Comparison of ENCODE assay signal across 14 cellular contexts in the genomic region with DNA sequence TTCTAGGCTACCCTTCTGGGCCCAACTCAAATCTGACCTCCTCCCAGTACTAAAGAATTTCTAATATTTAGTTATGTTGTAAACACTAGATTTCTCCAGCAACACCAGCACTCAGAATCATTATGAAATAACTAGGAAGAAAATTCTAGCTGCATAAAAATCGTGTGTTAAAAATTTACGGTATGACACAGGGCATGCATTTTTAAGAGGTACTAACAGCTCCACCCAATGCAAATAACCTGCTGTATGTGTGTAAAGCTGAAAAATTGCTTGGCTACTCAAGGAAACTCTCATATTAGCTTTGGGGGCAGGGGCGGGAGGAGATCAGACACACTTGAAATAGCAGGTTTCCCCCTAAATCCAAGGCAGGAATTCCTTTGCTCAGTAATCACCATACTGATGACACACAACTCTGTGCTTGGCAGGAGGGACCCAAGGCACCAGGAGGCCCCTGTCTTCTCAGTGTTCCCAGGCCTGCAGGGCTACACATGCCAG. TPM values are rescaled to one million over a fixed set of nuclear protein-coding genes. Genes with fewer than 3 reads are reported as not detected.
A peak's percentile ranks its signal among the peaks of the same experiment; 100 is the strongest.
DNase-seq lines count a peak whose midpoint lies in the region; ATAC-seq and TF ChIP-seq lines count a peak whose summit lies in the region.
"Had no signal": no experiment of that assay in that cellular context is flagged by ENCODE, and none has a peak within 500 bp of the region (broad histone marks: within the 10 kb centered on the region; RNA-seq: fewer than 3 reads in every experiment).

No MANE protein-coding gene starts in this region.

- ATAC-seq in GM21515 (IDR thresholded peaks at IDR 0.05; ENCODE audit: unreplicated experiment) (no peak), HG03354 (IDR thresholded peaks at IDR 0.05; ENCODE audit: poor library complexity, severe bottlenecking, unreplicated experiment) (no peak)

- H3K9me3 ChIP-seq in SK-N-SH (no peaks in the 10 kb centered on the region), smooth muscle cell (replicated peaks; ENCODE audit: low read depth) (no peaks in the 10 kb centered on the region)
- H3K9me3 ChIP-seq: testis had no signal

- CTCF ChIA-PET in SK-N-SH (lab: Yijun Ruan, JAX): no interaction called here

- peaks cover 70% of the 10 kb centered on the region; the same call in 1 of the 2 replicates for H3K79me2 ChIP-seq in SK-N-SH (ENCODE audit: insufficient read depth)
- H3K79me2 ChIP-seq in smooth muscle cell (ENCODE audit: low read depth): peaks cover 96% of the 10 kb centered on the region

- 80% methylated on average over 3 of the region's 3 CpGs for WGBS in SK-N-SH (ENCODE audit: low lambda C conversion rate)
- WGBS in smooth muscle cell (ENCODE audit: low lambda C conversion rate): 61% methylated on average over 3 of the region's 3 CpGs

- H3K27me3 ChIP-seq in SK-N-SH (ENCODE audit: insufficient read depth) (no peaks in the 10 kb centered on the region), smooth muscle cell (ENCODE audit: low read depth) (no peaks in the 10 kb centered on the region)
- H3K27me3 ChIP-seq: testis had no signal

- H2AFZ ChIP-seq in SK-N-SH (ENCODE audit: low read depth) (no peak overlapping the region), smooth muscle cell (ENCODE audit: low read depth) (no peak overlapping the region)

- no peak overlapping the region for H3K4me3 ChIP-seq in SK-N-SH (ENCODE audit: low read depth in 2 of 2, low read length in 1 of 2)
- H3K4me3 ChIP-seq in fibroblast of the aortic adventitia (ENCODE audit: low read depth, low read length): no peak overlapping the region
- no peak overlapping the region for H3K4me3 ChIP-seq in smooth muscle cell
- H3K4me3 ChIP-seq: testis had no signal

- DNase-seq in EL (peak; percentile 81), SK-N-SH (no peak), fibroblast of the aortic adventitia (ENCODE audit: low read depth) (peak; percentile 38), smooth muscle cell (lab: John Stamatoyannopoulos, UW; ENCODE audit: unreplicated experiment) (no peak), SHP77 treated with DMSO at 0.1 percent for 48 hours (lab: John Stamatoyannopoulos, UW) (no peak)
- DNase-seq: activated T-cell treated with anti-CD3 and anti-CD28 coated beads, Interleukin-2, amount 50 U/mL, for 48 hours; DMS79; H7; NCI-H187 treated with DMSO at 0.1 percent for 48 hours; NCI-H774; SHP77; testis had no signal

- H3K27ac ChIP-seq in SK-N-SH (ENCODE audit: low read depth in 2 of 2, low read length in 1 of 2): no peak overlapping the region; a peak in 1 of 4 replicates
- H3K27ac ChIP-seq in smooth muscle cell (ENCODE audit: low read depth): peak overlapping the region; percentile 89
- H3K27ac ChIP-seq: testis had no signal

- no peak for TF ChIP-seq RAD21 in SK-N-SH (IDR thresholded peaks at IDR 0.05; ENCODE audit: low read length)

- TF ChIP-seq CTCF in SK-N-SH (IDR thresholded peaks at IDR 0.05): no peak
- no peak for TF ChIP-seq CTCF in fibroblast of the aortic adventitia (IDR thresholded peaks at IDR 0.05; ENCODE audit: insufficient read depth, low read length)
- no peak for TF ChIP-seq CTCF in smooth muscle cell (IDR thresholded peaks at IDR 0.05; ENCODE audit: borderline replicate concordance, insufficient read depth, poor library complexity, severe bottlenecking)

- no peaks in the 10 kb centered on the region for H3K9me2 ChIP-seq in SK-N-SH

- H3K4me1 ChIP-seq in SK-N-SH (ENCODE audit: control insufficient read depth in 1 of 2, insufficient read depth in 2 of 2, low read depth in 1 of 2, low read length in 1 of 2): peaks cover 14 to 48% of the 10 kb centered on the region in 2 experiments
- no peaks in the 10 kb centered on the region for H3K4me1 ChIP-seq in smooth muscle cell (ENCODE audit: low read depth)
- H3K4me1 ChIP-seq: testis had no signal

- H3F3A ChIP-seq in SK-N-SH (replicated peaks; ENCODE audit: insufficient read depth): no peaks in the 10 kb centered on the region
- H3F3A ChIP-seq in smooth muscle cell (ENCODE audit: low read depth): peaks cover 5% of the 10 kb centered on the region

- peaks cover 36% of the 10 kb centered on the region for H4K20me1 ChIP-seq in SK-N-SH (ENCODE audit: insufficient read depth)
- peaks cover 93% of the 10 kb centered on the region for H4K20me1 ChIP-seq in smooth muscle cell (ENCODE audit: low read depth)

- H3K36me3 ChIP-seq in SK-N-SH (replicated peaks in 1 of 2; ENCODE audit: control insufficient read depth in 1 of 2, insufficient read depth in 2 of 2, low read length in 1 of 2): peaks cover 39 to 77% of the 10 kb centered on the region in 2 experiments
- H3K36me3 ChIP-seq in smooth muscle cell (ENCODE audit: low read depth): peaks cover 13% of the 10 kb centered on the region

- TF ChIP-seq EP300 in SK-N-SH (IDR thresholded peaks at IDR 0.05; ENCODE audit: borderline replicate concordance in 1 of 2, low read depth in 1 of 2, low read length in 1 of 2): no peak

- H3K4me2 ChIP-seq in SK-N-SH (no peak overlapping the region), smooth muscle cell (peak overlapping the region; percentile 62)

- H3K9ac ChIP-seq in SK-N-SH (no peak overlapping the region), smooth muscle cell (ENCODE audit: low read depth) (no peak overlapping the region)

- POLR2A ChIA-PET in SK-N-SH (lab: Yijun Ruan, JAX): no interaction called here

TF ChIP-seq in SK-N-SH, 30 proteins besides CTCF, POLR2A, EP300 and RAD21:
- TF ChIP-seq, protein P1, sequence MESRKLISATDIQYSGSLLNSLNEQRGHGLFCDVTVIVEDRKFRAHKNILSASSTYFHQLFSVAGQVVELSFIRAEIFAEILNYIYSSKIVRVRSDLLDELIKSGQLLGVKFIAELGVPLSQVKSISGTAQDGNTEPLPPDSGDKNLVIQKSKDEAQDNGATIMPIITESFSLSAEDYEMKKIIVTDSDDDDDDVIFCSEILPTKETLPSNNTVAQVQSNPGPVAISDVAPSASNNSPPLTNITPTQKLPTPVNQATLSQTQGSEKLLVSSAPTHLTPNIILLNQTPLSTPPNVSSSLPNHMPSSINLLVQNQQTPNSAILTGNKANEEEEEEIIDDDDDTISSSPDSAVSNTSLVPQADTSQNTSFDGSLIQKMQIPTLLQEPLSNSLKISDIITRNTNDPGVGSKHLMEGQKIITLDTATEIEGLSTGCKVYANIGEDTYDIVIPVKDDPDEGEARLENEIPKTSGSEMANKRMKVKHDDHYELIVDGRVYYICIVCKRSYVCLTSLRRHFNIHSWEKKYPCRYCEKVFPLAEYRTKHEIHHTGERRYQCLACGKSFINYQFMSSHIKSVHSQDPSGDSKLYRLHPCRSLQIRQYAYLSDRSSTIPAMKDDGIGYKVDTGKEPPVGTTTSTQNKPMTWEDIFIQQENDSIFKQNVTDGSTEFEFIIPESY (IDR thresholded peaks at IDR 0.05; ENCODE audit: borderline replicate concordance, low read depth): no peak
- TF ChIP-seq FOSL2 (IDR thresholded peaks at IDR 0.05; ENCODE audit: borderline replicate concordance, low read depth): peak; percentile 35; the same call in 1 of the 2 replicates

RNA-seq across cellular contexts. Expression of gene MACROH2A1, which starts 27.2 kb away (rescaled TPM):
- polyA plus RNA-seq in SK-N-SH (2012; rRNA removed) (146 and 165 TPM in 2 replicates), smooth muscle cell (272 and 309 TPM in 2 replicates)
- 96.4 and 128 TPM in 2 replicates for polyA plus RNA-seq in SK-N-SH (2012; cell fraction: cytosol; rRNA removed)
- 251 and 315 TPM in 2 replicates for polyA plus RNA-seq in SK-N-SH (2012; cell fraction: nucleus; rRNA removed)
- total RNA-seq in fibroblast of the aortic adventitia (ENCODE audit: low replicate concordance) (116 and 132 TPM in 2 replicates), smooth muscle cell (349 and 371 TPM in 2 replicates)

Comparison
In these comparisons a context has a peak if more than half of its experiments do, and no peak if none do; other contexts are left out.
1. DNase-seq: peak in EL (single experiment) and fibroblast of the aortic adventitia (single experiment); none in SK-N-SH (single experiment), smooth muscle cell (single experiment) and SHP77 treated with DMSO at 0.1 percent for 48 hours (single experiment).